Comparison of ENCODE assay signal across 8 cellular contexts in the genomic region with DNA sequence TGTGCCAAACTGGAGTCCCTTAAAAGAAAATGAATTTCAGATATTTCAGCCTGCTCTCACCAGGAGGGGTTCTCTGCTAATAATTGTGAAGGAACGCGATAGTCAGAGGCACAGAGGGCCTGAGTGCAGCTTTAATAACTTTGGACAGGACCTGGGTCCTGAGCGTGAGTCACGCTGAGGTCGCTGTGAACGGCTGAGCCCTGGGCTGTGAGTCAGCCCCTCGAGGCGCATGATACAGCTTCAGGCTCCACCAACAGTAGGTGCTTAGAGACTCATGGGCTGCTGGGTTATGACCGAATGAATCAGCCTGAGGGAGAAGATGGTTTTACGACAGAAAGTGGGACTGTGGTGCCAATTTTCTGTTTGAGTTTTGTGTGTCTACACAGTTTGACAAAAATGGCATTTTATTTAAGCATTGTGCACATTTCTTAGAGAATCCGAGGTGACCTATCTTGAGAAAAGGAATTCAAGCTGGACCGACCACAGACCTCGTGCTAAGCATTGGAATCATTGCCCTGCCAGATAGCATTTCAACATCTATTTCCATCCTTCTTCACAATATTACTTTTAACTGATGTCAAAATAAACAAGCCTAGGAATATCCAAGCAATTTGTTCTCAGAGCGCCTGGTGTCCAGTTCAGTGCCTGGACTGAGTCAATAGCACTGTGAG.
DNase-seq lines count a peak whose midpoint lies in the region; ATAC-seq and TF ChIP-seq lines count a peak whose summit lies in the region.

No MANE protein-coding gene starts in this region.

- TF ChIP-seq EP300 in suprapubic skin (IDR thresholded peaks at IDR 0.05): no peak

- no peak overlapping the region for H3K4me3 ChIP-seq in suprapubic skin

- WGBS in suprapubic skin: 58% methylated on average over 14 of the region's 14 CpGs

- ATAC-seq in natural killer cell treated with Interleukin-12 subunit alpha and Interleukin-12 subunit beta and Interleukin-15 and Interleukin-18, amount 100 ng/mL, for 72 hours: no peak
- ATAC-seq in GM18870 (IDR thresholded peaks at IDR 0.05; ENCODE audit: unreplicated experiment) (no peak), natural killer cell (no peak)

- H3K36me3 Mint-ChIP-seq in HFFc6 (ENCODE audit: low read depth): peaks cover 28% of the 10 kb centered on the region
- no peaks in the 10 kb centered on the region for H3K36me3 Mint-ChIP-seq in natural killer cell treated with Interleukin-12 subunit alpha and Interleukin-12 subunit beta and Interleukin-15 and Interleukin-18, amount 100 ng/mL, for 72 hours
- H3K36me3 Mint-ChIP-seq in natural killer cell: no peaks in the 10 kb centered on the region

- H3K27ac Mint-ChIP-seq in HFFc6: peak overlapping the region; percentile 92
- no peak overlapping the region for H3K27ac Mint-ChIP-seq in natural killer cell treated with Interleukin-12 subunit alpha and Interleukin-12 subunit beta and Interleukin-15 and Interleukin-18, amount 100 ng/mL, for 72 hours
- H3K27ac Mint-ChIP-seq in natural killer cell: no peak overlapping the region

- no peaks in the 10 kb centered on the region; the same call in 1 of the 2 replicates for H3K27me3 Mint-ChIP-seq in HFFc6 (ENCODE audit: insufficient read depth)
- peaks cover under 1 to 12% of the 10 kb centered on the region in 2 donors for H3K27me3 Mint-ChIP-seq in natural killer cell treated with Interleukin-12 subunit alpha and Interleukin-12 subunit beta and Interleukin-15 and Interleukin-18, amount 100 ng/mL, for 72 hours
- peaks cover 3 to 19% of the 10 kb centered on the region in 2 donors for H3K27me3 Mint-ChIP-seq in natural killer cell (ENCODE audit: low read depth in 2 of 2)

- no peaks in the 10 kb centered on the region for H3K9me3 ChIP-seq in suprapubic skin

- TF ChIP-seq POLR2A in suprapubic skin (IDR thresholded peaks at IDR 0.05): no peak

- peak overlapping the region; percentile 61 for H3K27ac ChIP-seq in suprapubic skin

- intact Hi-C loops in natural killer cell (cut with micrococcal nuclease): no loop called here

- no peaks in the 10 kb centered on the region for H3K27me3 ChIP-seq in suprapubic skin

- peak; percentile 100 for DNase-seq in HFFc6
- DNase-seq in astrocyte of the hippocampus (ENCODE audit: low read depth, low spot score): peak; percentile 99
- peak; percentile 93 for DNase-seq in islet precursor cell
- DNase-seq in suprapubic skin (ENCODE audit: low spot score in 2 of 2): peak in 1 of 2 donors; percentile 91
- no peak for DNase-seq in natural killer cell treated with Interleukin-12 subunit alpha and Interleukin-12 subunit beta and Interleukin-15 and Interleukin-18, amount 100 ng/mL, for 72 hours (ENCODE audit: low spot score)
- DNase-seq in GM19240 (ENCODE audit: insufficient read length, low spot score): no peak
- DNase-seq in natural killer cell: no peak

- H3K9me3 Mint-ChIP-seq in HFFc6: no peaks in the 10 kb centered on the region
- peaks cover 2% of the 10 kb centered on the region for H3K9me3 Mint-ChIP-seq in natural killer cell treated with Interleukin-12 subunit alpha and Interleukin-12 subunit beta and Interleukin-15 and Interleukin-18, amount 100 ng/mL, for 72 hours
- peaks cover 0 to 2% of the 10 kb centered on the region in 2 donors for H3K9me3 Mint-ChIP-seq in natural killer cell

- TF ChIP-seq CTCF in HFFc6 (IDR thresholded peaks at IDR 0.05): peak; percentile 39
- no peak for TF ChIP-seq CTCF in suprapubic skin (IDR thresholded peaks at IDR 0.05)
- TF ChIP-seq CTCF in natural killer cell (IDR thresholded peaks at IDR 0.05): no peak

- H3K4me1 ChIP-seq in suprapubic skin: peaks cover 3% of the 10 kb centered on the region

- H3K4me3 Mint-ChIP-seq in HFFc6 (peak overlapping the region; percentile 53), natural killer cell (no peak overlapping the region)
- no peak overlapping the region for H3K4me3 Mint-ChIP-seq in natural killer cell treated with Interleukin-12 subunit alpha and Interleukin-12 subunit beta and Interleukin-15 and Interleukin-18, amount 100 ng/mL, for 72 hours

- H3K4me1 Mint-ChIP-seq in HFFc6 (ENCODE audit: low read depth) (peaks cover 69% of the 10 kb centered on the region), natural killer cell (no peaks in the 10 kb centered on the region)
- no peaks in the 10 kb centered on the region for H3K4me1 Mint-ChIP-seq in natural killer cell treated with Interleukin-12 subunit alpha and Interleukin-12 subunit beta and Interleukin-15 and Interleukin-18, amount 100 ng/mL, for 72 hours (ENCODE audit: low read depth in 2 of 2)

- no peaks in the 10 kb centered on the region for H3K36me3 ChIP-seq in suprapubic skin

Comparison
In these comparisons a context has a peak if more than half of its experiments do, and no peak if none do; other contexts are left out.
1. DNase-seq: peak in HFFc6 (single experiment), astrocyte of the hippocampus (single experiment) and islet precursor cell (single experiment); none in natural killer cell treated with Interleukin-12 subunit alpha and Interleukin-12 subunit beta and Interleukin-15 and Interleukin-18, amount 100 ng/mL, for 72 hours (single experiment), GM19240 (single experiment) and natural killer cell (single experiment).